In genomic region chr7:45817913-45818312, GRCh38 we compare ENCODE assay signal across 19 cellular contexts. TPM values are rescaled to one million over a fixed set of nuclear protein-coding genes. Genes with fewer than 3 reads are reported as not detected.
"Had no signal": no experiment of that assay in that cellular context is flagged by ENCODE, and none has a peak within 500 bp of the region (broad histone marks: within the 10 kb centered on the region; RNA-seq: fewer than 3 reads in every experiment).

No MANE protein-coding gene starts in this region.

RNA-seq across cellular contexts. Expression of gene CCDC201, which starts 55.0 kb away (rescaled TPM):
- total RNA-seq: activated naive CD4-positive, alpha-beta T cell treated with anti-CD3 and anti-CD28 coated beads for 36 hours; activated naive CD4-positive, alpha-beta T cell treated with anti-CD3 and anti-CD28 coated beads, Interleukin-2, amount 50 U/mL, for 72 hours; activated naive CD8-positive, alpha-beta T cell treated with anti-CD3 and anti-CD28 coated beads for 36 hours; activated naive CD8-positive, alpha-beta T cell treated with anti-CD3 and anti-CD28 coated beads, Interleukin-2, amount 10 ng/mL, durations not matched to agents 7 days and 5 days; activated T-cell treated with anti-CD3 and anti-CD28 coated beads, Interleukin-2, amount 50 U/mL, for 4 hours; activated T-cell treated with anti-CD3 and anti-CD28 coated beads, Interleukin-2, amount 50 U/mL, for 72 hours; activated T-helper 1 cell treated with anti-CD3 and anti-CD28 coated beads, Interleukin-12 subunit alpha, Interleukin-12 subunit beta, Interleukin-2, Interleukin-4 antibody, amounts not matched to agents 30 ng/mL and 10 ng/mL and 1 ng/mL, durations not matched to agents 14 hours and 24 hours and 36 hours; activated T-helper 17 cell treated with anti-CD3 and anti-CD28 coated beads, Interleukin-2, amount 50 U/mL, for 72 hours; activated T-helper 2 cell treated with anti-CD3 and anti-CD28 coated beads, Interferon-gamma antibody, Interleukin-2, Interleukin-4, amounts not matched to agents 10 μg/mL and 5 μg/mL and 100 μg/mL, durations not matched to agents 14 hours and 24 hours and 36 hours; adrenal gland; aorta; ascending aorta; astrocyte; body of pancreas; breast epithelium; cardiac muscle cell; cerebellum; chondrocyte had no signal
- polyA plus RNA-seq: adipose tissue, adrenal gland, aorta, cardiac muscle cell had no signal
